In the genomic region with DNA sequence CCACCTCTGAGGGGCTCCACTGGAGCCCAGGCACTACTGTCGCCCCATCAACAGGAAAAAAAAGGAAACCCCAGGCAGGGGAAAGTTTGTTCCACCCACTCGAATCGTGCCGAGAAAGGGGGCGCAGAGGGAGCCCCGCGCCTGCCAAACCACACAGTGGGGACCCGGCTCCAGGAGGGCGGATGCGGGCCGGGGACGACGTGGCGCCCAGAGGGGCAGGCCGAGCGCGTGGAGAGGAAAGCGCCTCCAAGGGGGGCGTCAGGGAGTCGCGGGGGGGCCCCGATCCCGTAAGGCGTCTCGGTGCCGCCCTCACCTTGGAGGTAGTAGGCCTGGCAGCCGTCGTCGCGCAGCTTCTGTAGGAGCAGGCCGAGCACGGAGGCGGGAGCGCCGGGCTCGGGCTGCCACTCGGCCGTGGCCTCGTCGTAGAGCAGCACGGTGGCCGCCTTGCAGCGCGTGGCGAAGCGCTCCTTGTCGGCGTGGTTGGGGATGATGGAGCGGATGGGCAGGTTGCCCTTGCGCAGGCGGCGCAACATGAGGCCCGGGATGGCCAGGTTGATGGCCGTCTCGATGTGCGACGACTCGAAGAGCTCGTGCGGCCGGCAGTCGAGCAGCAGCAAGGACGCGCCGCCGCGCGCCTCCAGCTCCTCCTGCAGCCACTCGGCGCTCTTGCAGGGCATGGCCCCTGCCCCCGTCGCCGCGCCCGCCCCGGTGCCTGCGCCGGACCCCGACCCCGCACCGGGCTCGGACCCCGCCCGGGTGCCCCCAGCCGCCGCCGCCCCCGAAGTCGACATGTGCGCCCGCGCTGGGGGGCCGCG, we compare ENCODE assay signal across 1 cellular context.
TF ChIP-seq lines count a peak whose summit lies in the region.

No MANE protein-coding gene starts in this region.

TF ChIP-seq in liver, 16 proteins besides CTCF, POLR2A, EP300 and RAD21 (continued from another document):
- TF ChIP-seq, protein P1, sequence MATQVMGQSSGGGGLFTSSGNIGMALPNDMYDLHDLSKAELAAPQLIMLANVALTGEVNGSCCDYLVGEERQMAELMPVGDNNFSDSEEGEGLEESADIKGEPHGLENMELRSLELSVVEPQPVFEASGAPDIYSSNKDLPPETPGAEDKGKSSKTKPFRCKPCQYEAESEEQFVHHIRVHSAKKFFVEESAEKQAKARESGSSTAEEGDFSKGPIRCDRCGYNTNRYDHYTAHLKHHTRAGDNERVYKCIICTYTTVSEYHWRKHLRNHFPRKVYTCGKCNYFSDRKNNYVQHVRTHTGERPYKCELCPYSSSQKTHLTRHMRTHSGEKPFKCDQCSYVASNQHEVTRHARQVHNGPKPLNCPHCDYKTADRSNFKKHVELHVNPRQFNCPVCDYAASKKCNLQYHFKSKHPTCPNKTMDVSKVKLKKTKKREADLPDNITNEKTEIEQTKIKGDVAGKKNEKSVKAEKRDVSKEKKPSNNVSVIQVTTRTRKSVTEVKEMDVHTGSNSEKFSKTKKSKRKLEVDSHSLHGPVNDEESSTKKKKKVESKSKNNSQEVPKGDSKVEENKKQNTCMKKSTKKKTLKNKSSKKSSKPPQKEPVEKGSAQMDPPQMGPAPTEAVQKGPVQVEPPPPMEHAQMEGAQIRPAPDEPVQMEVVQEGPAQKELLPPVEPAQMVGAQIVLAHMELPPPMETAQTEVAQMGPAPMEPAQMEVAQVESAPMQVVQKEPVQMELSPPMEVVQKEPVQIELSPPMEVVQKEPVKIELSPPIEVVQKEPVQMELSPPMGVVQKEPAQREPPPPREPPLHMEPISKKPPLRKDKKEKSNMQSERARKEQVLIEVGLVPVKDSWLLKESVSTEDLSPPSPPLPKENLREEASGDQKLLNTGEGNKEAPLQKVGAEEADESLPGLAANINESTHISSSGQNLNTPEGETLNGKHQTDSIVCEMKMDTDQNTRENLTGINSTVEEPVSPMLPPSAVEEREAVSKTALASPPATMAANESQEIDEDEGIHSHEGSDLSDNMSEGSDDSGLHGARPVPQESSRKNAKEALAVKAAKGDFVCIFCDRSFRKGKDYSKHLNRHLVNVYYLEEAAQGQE (IDR thresholded peaks at IDR 0.05): no peak
